ENCODE assay signal across 8 cellular contexts in genomic region chr17:62653831-62654829, GRCh38. TPM values are rescaled to one million over a fixed set of nuclear protein-coding genes. Genes with fewer than 3 reads are reported as not detected.
DNase-seq lines count a peak whose midpoint lies in the region; ATAC-seq and TF ChIP-seq lines count a peak whose summit lies in the region.

No MANE protein-coding gene starts in this region.

- H3K4me2 ChIP-seq in MM.1S (ENCODE audit: low read depth, low read length) = no peak overlapping the region

- no peaks in the 10 kb centered on the region for H3K79me2 ChIP-seq in MM.1S (ENCODE audit: low read length)

- H3K4me1 ChIP-seq in Peyer's patch (peaks cover 0 to 27% (median 4%) of the 10 kb centered on the region in 4 donors), psoas muscle (peaks cover 14% of the 10 kb centered on the region), MM.1S (ENCODE audit: low read length) (no peaks in the 10 kb centered on the region)

- no peaks in the 10 kb centered on the region for H3F3A ChIP-seq in MM.1S (ENCODE audit: insufficient read depth, low read length)

- H3K4me3 ChIP-seq in Peyer's patch = no peak overlapping the region
- no peak overlapping the region for H3K4me3 ChIP-seq in fibroblast of pulmonary artery (replicated peaks; ENCODE audit: low read depth, low read length)
- no peak overlapping the region for H3K4me3 ChIP-seq in psoas muscle
- no peak overlapping the region for H3K4me3 ChIP-seq in MM.1S (ENCODE audit: low read length)

- H3K9me3 ChIP-seq in Peyer's patch (no peaks in the 10 kb centered on the region), psoas muscle (no peaks in the 10 kb centered on the region), MM.1S (replicated peaks; ENCODE audit: insufficient read depth, low read length) (no peaks in the 10 kb centered on the region)

- 27 to 42% (median 30%) methylated on average over 18 to 19 of the region's 19 CpGs for WGBS in psoas muscle, 3 donors

- TF ChIP-seq CTCF in Peyer's patch (IDR thresholded peaks at IDR 0.05) (no peak), fibroblast of pulmonary artery (IDR thresholded peaks at IDR 0.05; ENCODE audit: low read length, missing control alignments) (no peak), psoas muscle (IDR thresholded peaks at IDR 0.05) (no peak), MM.1S (IDR thresholded peaks at IDR 0.05; ENCODE audit: low read length) (no peak)

- H3K27me3 ChIP-seq in Peyer's patch = no peaks in the 10 kb centered on the region
- H3K27me3 ChIP-seq in psoas muscle (ENCODE audit: insufficient read depth in 3 of 3, low read length in 2 of 3) = peaks cover 0 to 21% (median 4%) of the 10 kb centered on the region in 3 donors
- H3K27me3 ChIP-seq in MM.1S (replicated peaks; ENCODE audit: insufficient read depth, low read length) = peaks cover 10% of the 10 kb centered on the region

- no peaks in the 10 kb centered on the region for H3K9me2 ChIP-seq in MM.1S (replicated peaks; ENCODE audit: insufficient read depth, low read length)

- peak; percentile 59 to 71 (median 64) for ATAC-seq in psoas muscle
- ATAC-seq in HG03571 (IDR thresholded peaks at IDR 0.05; ENCODE audit: unreplicated experiment) = no peak

- no peak overlapping the region for H2AFZ ChIP-seq in MM.1S (ENCODE audit: low read length)

- H3K27ac ChIP-seq in Peyer's patch (peak overlapping the region in 3 of 4 donors; percentile 26 to 65 (median 39)), psoas muscle (no peak overlapping the region), MM.1S (ENCODE audit: low read length) (no peak overlapping the region)

- intact Hi-C loops in psoas muscle (cut with DNase I) = no loop called here

- no peak overlapping the region for H3K9ac ChIP-seq in MM.1S (ENCODE audit: low read length)

- H4K20me1 ChIP-seq in MM.1S (ENCODE audit: insufficient read depth, low read length) = no peaks in the 10 kb centered on the region

- H3K36me3 ChIP-seq in Peyer's patch (no peaks in the 10 kb centered on the region), psoas muscle (ENCODE audit: insufficient read depth in 1 of 2, low read depth in 1 of 2) (no peaks in the 10 kb centered on the region), MM.1S (replicated peaks; ENCODE audit: insufficient read depth, low read length) (no peaks in the 10 kb centered on the region)

- no peak for TF ChIP-seq POLR2A in Peyer's patch (IDR thresholded peaks at IDR 0.05)

- DNase-seq in GM04504 (ENCODE audit: low read depth) (peak; percentile 78), Peyer's patch (no peak), fibroblast of pulmonary artery (ENCODE audit: low read depth) (peak; percentile 58), psoas muscle (peak; percentile 81 to 86), MM.1S (no peak), DMS153 (lab: John Stamatoyannopoulos, UW) (no peak), NCI-H1092 (lab: John Stamatoyannopoulos, UW) (no peak)

RNA-seq across cellular contexts. Expression of gene MRC2, which starts 26.7 kb away (rescaled TPM):
- total RNA-seq in Peyer's patch (10 to 100 TPM in 2 of 4 donors, 1 to 10 TPM in 2; 9.0 to 33.8 (median 14.6) TPM), psoas muscle (10 to 100 TPM in 2 of 4 donors, 1 to 10 TPM in 2; 4.6 to 17.5 (median 8.5) TPM)
- polyA plus RNA-seq in psoas muscle = 1 to 10 TPM; 3.5 to 5.9 (median 3.6) TPM

Comparison
In these comparisons a context has a peak if more than half of its experiments do, and no peak if none do; other contexts are left out.
1. DNase-seq: peak in GM04504 (single experiment), fibroblast of pulmonary artery (single experiment) and psoas muscle (2 of 2); none in Peyer's patch (0 of 3), MM.1S (single experiment), DMS153 (single experiment) and NCI-H1092 (single experiment).
2. H3K27ac ChIP-seq: peak in Peyer's patch (3 of 4); none in psoas muscle (single experiment) and MM.1S (single experiment).